ENCODE assay signal across 18 cellular contexts in genomic region chr17:8865811-8866210, GRCh38. TPM values are rescaled to one million over a fixed set of nuclear protein-coding genes. Genes with fewer than 3 reads are reported as not detected.
DNase-seq lines count a peak whose midpoint lies in the region; ATAC-seq and TF ChIP-seq lines count a peak whose summit lies in the region.
"Had no signal": no experiment of that assay in that cellular context is flagged by ENCODE, and none has a peak within 500 bp of the region (broad histone marks: within the 10 kb centered on the region; RNA-seq: fewer than 3 reads in every experiment).

No MANE protein-coding gene starts in this region.

- POLR2A ChIA-PET in activated naive CD8-positive, alpha-beta T cell treated with anti-CD3 and anti-CD28 coated beads, Interleukin-2, amount 10 ng/mL, durations not matched to agents 7 days and 5 days (lab: Charles Lee), result interaction anchor here (0.6 to 1.1 kb wide), 5 partner anchors 16 to 1253 kb away, joined by 3 to 7 read pairs (median 3); no protein-coding TSS in a partner anchor
- POLR2A ChIA-PET in T-cell (lab: Charles Lee), result no interaction called here

- CTCF ChIA-PET in T-cell (lab: Charles Lee), result interaction anchor here in 1 of 2 donors (0.7 kb wide), 1 partner anchor 647 kb away, joined by 4 read pairs; no protein-coding TSS in a partner anchor

- no peak for DNase-seq in activated naive CD8-positive, alpha-beta T cell treated with anti-CD3 and anti-CD28 coated beads, Interleukin-2, amount 10 ng/mL, durations not matched to agents 7 days and 5 days
- no peak for DNase-seq in activated naive CD8-positive, alpha-beta T cell treated with anti-CD3 and anti-CD28 coated beads, Interleukin-2, amount 50 U/mL, for 24 hours
- DNase-seq in T-helper 17 cell, result no peak
- DNase-seq in osteoblast (ENCODE audit: insufficient read length, low spot score, missing footprints), result peak; percentile 34
- no peak for DNase-seq in T-cell
- no peak for DNase-seq in aorta
- DNase-seq: IMR-90, NCI-H1417, NCI-H2029, NCI-H510A treated with DMSO at 0.1 percent for 48 hours, SHP77 treated with DMSO at 0.1 percent for 48 hours had no signal

- no peaks in the 10 kb centered on the region for H3K9me3 ChIP-seq in T-helper 17 cell (ENCODE audit: control insufficient read depth, low read length, poor library complexity, severe bottlenecking)
- H3K9me3 ChIP-seq in osteoblast (ENCODE audit: low read depth, low read length), result no peaks in the 10 kb centered on the region
- no peaks in the 10 kb centered on the region for H3K9me3 ChIP-seq in aorta (ENCODE audit: control insufficient read depth, low read length)
- H3K9me3 ChIP-seq: HAP-1 had no signal

- peaks cover 48% of the 10 kb centered on the region for H3K4me1 Mint-ChIP-seq in activated naive CD8-positive, alpha-beta T cell treated with anti-CD3 and anti-CD28 coated beads, Interleukin-2, amount 10 ng/mL, durations not matched to agents 7 days and 5 days
- peaks cover 39% of the 10 kb centered on the region for H3K4me1 Mint-ChIP-seq in activated naive CD8-positive, alpha-beta T cell treated with anti-CD3 and anti-CD28 coated beads, Interleukin-2, amount 50 U/mL, for 24 hours
- H3K4me1 Mint-ChIP-seq in T-helper 17 cell (peaks cover 27% of the 10 kb centered on the region), T-cell (peaks cover 39 to 44% (median 43%) of the 10 kb centered on the region in 3 donors)

- no peaks in the 10 kb centered on the region for H3K9me3 Mint-ChIP-seq in activated naive CD8-positive, alpha-beta T cell treated with anti-CD3 and anti-CD28 coated beads, Interleukin-2, amount 10 ng/mL, durations not matched to agents 7 days and 5 days
- no peaks in the 10 kb centered on the region for H3K9me3 Mint-ChIP-seq in activated naive CD8-positive, alpha-beta T cell treated with anti-CD3 and anti-CD28 coated beads, Interleukin-2, amount 50 U/mL, for 24 hours
- H3K9me3 Mint-ChIP-seq in T-cell, result no peaks in the 10 kb centered on the region
- H3K9me3 Mint-ChIP-seq: CD8-positive, alpha-beta T cell had no signal

- H3K27ac ChIP-seq in osteoblast (ENCODE audit: low read depth, low read length) (no peak overlapping the region), aorta (ENCODE audit: low read depth in 1 of 2, low read length in 2 of 2) (no peak overlapping the region)

- no peak for TF ChIP-seq CTCF in osteoblast (IDR thresholded peaks at IDR 0.05; ENCODE audit: extremely low read depth, low read depth, low read length)

- H3K4me3 ChIP-seq in GM08714 (ENCODE audit: low read length) (peak overlapping the region; percentile 87; the same call in 1 of the 2 replicates), osteoblast (ENCODE audit: insufficient read depth, low read length) (no peak overlapping the region), aorta (ENCODE audit: low read length in 2 of 2) (no peak overlapping the region)
- H3K4me3 ChIP-seq: HAP-1 had no signal

- ATAC-seq in activated naive CD8-positive, alpha-beta T cell treated with anti-CD3 and anti-CD28 coated beads, Interleukin-2, amount 10 ng/mL, durations not matched to agents 7 days and 5 days (ENCODE audit: low read depth), result no peak
- ATAC-seq in activated naive CD8-positive, alpha-beta T cell treated with anti-CD3 and anti-CD28 coated beads, Interleukin-2, amount 50 U/mL, for 24 hours, result no peak
- ATAC-seq in T-helper 17 cell, result no peak
- ATAC-seq in T-cell (replicated peaks in 1 of 4), result no peak
- ATAC-seq in aorta (ENCODE audit: low FRiP score), result no peak
- ATAC-seq: CD8-positive, alpha-beta T cell; Panc1 had no signal

- no peaks in the 10 kb centered on the region for H4K20me1 ChIP-seq in osteoblast (ENCODE audit: insufficient read depth, low read length)

- H3K4me1 ChIP-seq in osteoblast (ENCODE audit: insufficient read depth, low read length), result no peaks in the 10 kb centered on the region
- H3K4me1 ChIP-seq in aorta (ENCODE audit: control insufficient read depth in 1 of 2, insufficient read depth in 2 of 2, low read length in 2 of 2), result no peaks in the 10 kb centered on the region
- H3K4me1 ChIP-seq: HAP-1 had no signal

- peaks cover 30% of the 10 kb centered on the region for H3K36me3 Mint-ChIP-seq in activated naive CD8-positive, alpha-beta T cell treated with anti-CD3 and anti-CD28 coated beads, Interleukin-2, amount 10 ng/mL, durations not matched to agents 7 days and 5 days
- no peaks in the 10 kb centered on the region for H3K36me3 Mint-ChIP-seq in activated naive CD8-positive, alpha-beta T cell treated with anti-CD3 and anti-CD28 coated beads, Interleukin-2, amount 50 U/mL, for 24 hours (ENCODE audit: low read depth)
- H3K36me3 Mint-ChIP-seq in T-helper 17 cell (ENCODE audit: low read depth), result no peaks in the 10 kb centered on the region
- H3K36me3 Mint-ChIP-seq in T-cell, result no peaks in the 10 kb centered on the region
- H3K36me3 Mint-ChIP-seq: CD8-positive, alpha-beta T cell had no signal

- no peaks in the 10 kb centered on the region for H3K79me2 ChIP-seq in osteoblast (ENCODE audit: insufficient read depth, low read length)

- 93% methylated on average over 7 of the region's 7 CpGs for WGBS in aorta, 2 donors

- H2AFZ ChIP-seq in osteoblast (ENCODE audit: low read length), result no peak overlapping the region

- H3K36me3 ChIP-seq in osteoblast (ENCODE audit: insufficient read depth, low read length), result no peaks in the 10 kb centered on the region
- no peaks in the 10 kb centered on the region for H3K36me3 ChIP-seq in aorta (ENCODE audit: control insufficient read depth in 1 of 2, insufficient read depth in 2 of 2, low read length in 1 of 2)
- H3K36me3 ChIP-seq: HAP-1 had no signal

- no peaks in the 10 kb centered on the region for H3K27me3 Mint-ChIP-seq in activated naive CD8-positive, alpha-beta T cell treated with anti-CD3 and anti-CD28 coated beads, Interleukin-2, amount 10 ng/mL, durations not matched to agents 7 days and 5 days
- peaks cover 3% of the 10 kb centered on the region for H3K27me3 Mint-ChIP-seq in activated naive CD8-positive, alpha-beta T cell treated with anti-CD3 and anti-CD28 coated beads, Interleukin-2, amount 50 U/mL, for 24 hours
- H3K27me3 Mint-ChIP-seq in T-helper 17 cell (no peaks in the 10 kb centered on the region), T-cell (no peaks in the 10 kb centered on the region)
- H3K27me3 Mint-ChIP-seq: B cell had no signal

- no peak overlapping the region for H3K27ac Mint-ChIP-seq in activated naive CD8-positive, alpha-beta T cell treated with anti-CD3 and anti-CD28 coated beads, Interleukin-2, amount 10 ng/mL, durations not matched to agents 7 days and 5 days
- no peak overlapping the region for H3K27ac Mint-ChIP-seq in activated naive CD8-positive, alpha-beta T cell treated with anti-CD3 and anti-CD28 coated beads, Interleukin-2, amount 50 U/mL, for 24 hours
- H3K27ac Mint-ChIP-seq in T-helper 17 cell (no peak overlapping the region), T-cell (no peak overlapping the region)
- H3K27ac Mint-ChIP-seq: B cell; CD8-positive, alpha-beta T cell had no signal

- H3K27me3 ChIP-seq in osteoblast (ENCODE audit: insufficient read depth, low read length) (peaks cover 25% of the 10 kb centered on the region), aorta (ENCODE audit: control insufficient read depth in 1 of 2, insufficient read depth in 2 of 2, low read length in 1 of 2) (no peaks in the 10 kb centered on the region)

- no peak overlapping the region for H3K4me2 ChIP-seq in osteoblast (ENCODE audit: insufficient read depth, low read length)

- intact Hi-C loops in aorta (cut with DNase I), result no loop called here

- H3K4me3 Mint-ChIP-seq in activated naive CD8-positive, alpha-beta T cell treated with anti-CD3 and anti-CD28 coated beads, Interleukin-2, amount 10 ng/mL, durations not matched to agents 7 days and 5 days, result peak overlapping the region; percentile 99
- H3K4me3 Mint-ChIP-seq in activated naive CD8-positive, alpha-beta T cell treated with anti-CD3 and anti-CD28 coated beads, Interleukin-2, amount 50 U/mL, for 24 hours, result no peak overlapping the region
- H3K4me3 Mint-ChIP-seq in T-helper 17 cell (peak overlapping the region; percentile 2), T-cell (no peak overlapping the region)

RNA-seq across cellular contexts. Expression of gene PIK3R6, which starts 1.7 kb away (rescaled TPM):
- total RNA-seq in activated naive CD8-positive, alpha-beta T cell treated with anti-CD3 and anti-CD28 coated beads, Interleukin-2, amount 10 ng/mL, durations not matched to agents 7 days and 5 days, result 10 to 100 TPM; 15.8 to 18.5 TPM
- under 1 TPM; 0.67 to 0.83 TPM for total RNA-seq in T-helper 17 cell
- total RNA-seq in osteoblast, result not detected in 2 replicates
- total RNA-seq in T-cell, result 1 to 10 TPM in 2 of 5 donors, under 1 TPM in 3; 0.53 to 1.4 (median 0.72) TPM
- 1 to 10 TPM; 1.3 to 3.5 TPM for total RNA-seq in aorta
- under 1 TPM; 0.10 to 0.75 TPM for polyA plus RNA-seq in aorta
- total RNA-seq: HT-29, IMR-90, LHCN-M2 had no signal
- polyA plus RNA-seq: IMR-90 had no signal

Comparison
In these comparisons a context has a peak if more than half of its experiments do, and no peak if none do; other contexts are left out.
1. H3K4me3 Mint-ChIP-seq: peak in activated naive CD8-positive, alpha-beta T cell treated with anti-CD3 and anti-CD28 coated beads, Interleukin-2, amount 10 ng/mL, durations not matched to agents 7 days and 5 days (single experiment) and T-helper 17 cell (single experiment); none in activated naive CD8-positive, alpha-beta T cell treated with anti-CD3 and anti-CD28 coated beads, Interleukin-2, amount 50 U/mL, for 24 hours (single experiment) and T-cell (0 of 3).